In genomic region chr10:3172446-3173172, GRCh38 we compare ENCODE assay signal across 1 cellular context.
TF ChIP-seq lines count a peak whose summit lies in the region.

A gene with protein sequence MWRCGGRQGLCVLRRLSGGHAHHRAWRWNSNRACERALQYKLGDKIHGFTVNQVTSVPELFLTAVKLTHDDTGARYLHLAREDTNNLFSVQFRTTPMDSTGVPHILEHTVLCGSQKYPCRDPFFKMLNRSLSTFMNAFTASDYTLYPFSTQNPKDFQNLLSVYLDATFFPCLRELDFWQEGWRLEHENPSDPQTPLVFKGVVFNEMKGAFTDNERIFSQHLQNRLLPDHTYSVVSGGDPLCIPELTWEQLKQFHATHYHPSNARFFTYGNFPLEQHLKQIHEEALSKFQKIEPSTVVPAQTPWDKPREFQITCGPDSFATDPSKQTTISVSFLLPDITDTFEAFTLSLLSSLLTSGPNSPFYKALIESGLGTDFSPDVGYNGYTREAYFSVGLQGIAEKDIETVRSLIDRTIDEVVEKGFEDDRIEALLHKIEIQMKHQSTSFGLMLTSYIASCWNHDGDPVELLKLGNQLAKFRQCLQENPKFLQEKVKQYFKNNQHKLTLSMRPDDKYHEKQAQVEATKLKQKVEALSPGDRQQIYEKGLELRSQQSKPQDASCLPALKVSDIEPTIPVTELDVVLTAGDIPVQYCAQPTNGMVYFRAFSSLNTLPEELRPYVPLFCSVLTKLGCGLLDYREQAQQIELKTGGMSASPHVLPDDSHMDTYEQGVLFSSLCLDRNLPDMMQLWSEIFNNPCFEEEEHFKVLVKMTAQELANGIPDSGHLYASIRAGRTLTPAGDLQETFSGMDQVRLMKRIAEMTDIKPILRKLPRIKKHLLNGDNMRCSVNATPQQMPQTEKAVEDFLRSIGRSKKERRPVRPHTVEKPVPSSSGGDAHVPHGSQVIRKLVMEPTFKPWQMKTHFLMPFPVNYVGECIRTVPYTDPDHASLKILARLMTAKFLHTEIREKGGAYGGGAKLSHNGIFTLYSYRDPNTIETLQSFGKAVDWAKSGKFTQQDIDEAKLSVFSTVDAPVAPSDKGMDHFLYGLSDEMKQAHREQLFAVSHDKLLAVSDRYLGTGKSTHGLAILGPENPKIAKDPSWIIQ (minus strand): TSS chr10:3172782. CDS start chr10:3172772, 10 bp downstream.

TF ChIP-seq in GM12878, 131 proteins besides CTCF, POLR2A, EP300 and RAD21 (continued from another document and continues in another):
- TF ChIP-seq IKZF2 (IDR thresholded peaks at IDR 0.05) (no peak), BCL3 (IDR thresholded peaks at IDR 0.05; ENCODE audit: borderline replicate concordance, insufficient read depth, low read depth, low read length, poor library complexity, severe bottlenecking) (no peak), STAT1 (conservative IDR thresholded peaks at IDR 0.05) (no peak), MXI1 (IDR thresholded peaks at IDR 0.05; ENCODE audit: low read depth, low read length) (no peak), GATAD2B (conservative IDR thresholded peaks at IDR 0.05; ENCODE audit: low read depth) (peak; percentile 76), NR2C2 (IDR thresholded peaks at IDR 0.05; ENCODE audit: borderline replicate concordance, control insufficient read depth, insufficient read length, low read depth) (no peak), NBN (IDR thresholded peaks at IDR 0.05) (no peak), HDGF (IDR thresholded peaks at IDR 0.05) (peak; percentile 100; the same call in 1 of the 2 replicates), CHD1 (IDR thresholded peaks at IDR 0.05; ENCODE audit: low read depth, low read length) (no peak), IKZF1 (conservative IDR thresholded peaks at IDR 0.05) (peak; percentile 75), MEF2A (IDR thresholded peaks at IDR 0.05; ENCODE audit: insufficient read depth, low read depth, low read length) (no peak), ZNF384 (IDR thresholded peaks at IDR 0.05; ENCODE audit: borderline replicate concordance, low read depth, low read length) (no peak), DPF2 (IDR thresholded peaks at IDR 0.05) (peak; percentile 64), BACH1 (IDR thresholded peaks at IDR 0.05; ENCODE audit: borderline replicate concordance) (peak; percentile 67; the same call in 1 of the 2 replicates), ASH2L (IDR thresholded peaks at IDR 0.05; ENCODE audit: borderline replicate concordance, low read depth) (no peak), STAT3 (IDR thresholded peaks at IDR 0.05; ENCODE audit: low read depth, low read length) (no peak), PAX5 (IDR thresholded peaks at IDR 0.05; ENCODE audit: borderline replicate concordance, low read depth, low read length) (0 out of 2 replicates have a peak, but pooled peaks have one; percentile 40), NKRF (conservative IDR thresholded peaks at IDR 0.05) (peak; percentile 65), CHD4 (IDR thresholded peaks at IDR 0.05) (no peak), WRNIP1 (IDR thresholded peaks at IDR 0.05; ENCODE audit: borderline replicate concordance, low read depth, low read length) (no peak), SMAD5 (IDR thresholded peaks at IDR 0.05; ENCODE audit: low read depth) (peak; percentile 87; the same call in 1 of the 2 replicates), KDM1A (IDR thresholded peaks at IDR 0.05; ENCODE audit: borderline replicate concordance) (no peak), ZSCAN29 (IDR thresholded peaks at IDR 0.05) (no peak), SREBF2 (IDR thresholded peaks at IDR 0.05; ENCODE audit: low read length) (no peak), BRCA1 (IDR thresholded peaks at IDR 0.05; ENCODE audit: low read depth, low read length) (no peak), NR2F1 (conservative IDR thresholded peaks at IDR 0.05) (peak; percentile 79), BMI1 (IDR thresholded peaks at IDR 0.05; ENCODE audit: borderline replicate concordance) (no peak), SIX5 (IDR thresholded peaks at IDR 0.05; ENCODE audit: low read depth, low read length, severe bottlenecking) (no peak), NRF1 (conservative IDR thresholded peaks at IDR 0.05; ENCODE audit: low read depth, low read length) (peak; percentile 65), ZBTB4 (CRISPR knock-in tag; IDR thresholded peaks at IDR 0.05) (no peak), NFIC (IDR thresholded peaks at IDR 0.05; ENCODE audit: low read depth, low read length) (no peak), SP1 (IDR thresholded peaks at IDR 0.05; ENCODE audit: low read depth, low read length) (peak; percentile 85), ZBTB33 (IDR thresholded peaks at IDR 0.05) (no peak), ZNF217 (IDR thresholded peaks at IDR 0.05) (no peak), SUZ12 (IDR thresholded peaks at IDR 0.05; ENCODE audit: unreplicated experiment) (no peak), ZBED1 (IDR thresholded peaks at IDR 0.05; ENCODE audit: borderline replicate concordance) (no peak)
- TF ChIP-seq, protein P1, sequence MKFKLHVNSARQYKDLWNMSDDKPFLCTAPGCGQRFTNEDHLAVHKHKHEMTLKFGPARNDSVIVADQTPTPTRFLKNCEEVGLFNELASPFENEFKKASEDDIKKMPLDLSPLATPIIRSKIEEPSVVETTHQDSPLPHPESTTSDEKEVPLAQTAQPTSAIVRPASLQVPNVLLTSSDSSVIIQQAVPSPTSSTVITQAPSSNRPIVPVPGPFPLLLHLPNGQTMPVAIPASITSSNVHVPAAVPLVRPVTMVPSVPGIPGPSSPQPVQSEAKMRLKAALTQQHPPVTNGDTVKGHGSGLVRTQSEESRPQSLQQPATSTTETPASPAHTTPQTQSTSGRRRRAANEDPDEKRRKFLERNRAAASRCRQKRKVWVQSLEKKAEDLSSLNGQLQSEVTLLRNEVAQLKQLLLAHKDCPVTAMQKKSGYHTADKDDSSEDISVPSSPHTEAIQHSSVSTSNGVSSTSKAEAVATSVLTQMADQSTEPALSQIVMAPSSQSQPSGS (IDR thresholded peaks at IDR 0.05; ENCODE audit: low read length), result no peak
- TF ChIP-seq, protein P2, sequence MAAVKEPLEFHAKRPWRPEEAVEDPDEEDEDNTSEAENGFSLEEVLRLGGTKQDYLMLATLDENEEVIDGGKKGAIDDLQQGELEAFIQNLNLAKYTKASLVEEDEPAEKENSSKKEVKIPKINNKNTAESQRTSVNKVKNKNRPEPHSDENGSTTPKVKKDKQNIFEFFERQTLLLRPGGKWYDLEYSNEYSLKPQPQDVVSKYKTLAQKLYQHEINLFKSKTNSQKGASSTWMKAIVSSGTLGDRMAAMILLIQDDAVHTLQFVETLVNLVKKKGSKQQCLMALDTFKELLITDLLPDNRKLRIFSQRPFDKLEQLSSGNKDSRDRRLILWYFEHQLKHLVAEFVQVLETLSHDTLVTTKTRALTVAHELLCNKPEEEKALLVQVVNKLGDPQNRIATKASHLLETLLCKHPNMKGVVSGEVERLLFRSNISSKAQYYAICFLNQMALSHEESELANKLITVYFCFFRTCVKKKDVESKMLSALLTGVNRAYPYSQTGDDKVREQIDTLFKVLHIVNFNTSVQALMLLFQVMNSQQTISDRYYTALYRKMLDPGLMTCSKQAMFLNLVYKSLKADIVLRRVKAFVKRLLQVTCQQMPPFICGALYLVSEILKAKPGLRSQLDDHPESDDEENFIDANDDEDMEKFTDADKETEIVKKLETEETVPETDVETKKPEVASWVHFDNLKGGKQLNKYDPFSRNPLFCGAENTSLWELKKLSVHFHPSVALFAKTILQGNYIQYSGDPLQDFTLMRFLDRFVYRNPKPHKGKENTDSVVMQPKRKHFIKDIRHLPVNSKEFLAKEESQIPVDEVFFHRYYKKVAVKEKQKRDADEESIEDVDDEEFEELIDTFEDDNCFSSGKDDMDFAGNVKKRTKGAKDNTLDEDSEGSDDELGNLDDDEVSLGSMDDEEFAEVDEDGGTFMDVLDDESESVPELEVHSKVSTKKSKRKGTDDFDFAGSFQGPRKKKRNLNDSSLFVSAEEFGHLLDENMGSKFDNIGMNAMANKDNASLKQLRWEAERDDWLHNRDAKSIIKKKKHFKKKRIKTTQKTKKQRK (IDR thresholded peaks at IDR 0.05; ENCODE audit: low read depth, low read length), result no peak
- TF ChIP-seq, protein P3, sequence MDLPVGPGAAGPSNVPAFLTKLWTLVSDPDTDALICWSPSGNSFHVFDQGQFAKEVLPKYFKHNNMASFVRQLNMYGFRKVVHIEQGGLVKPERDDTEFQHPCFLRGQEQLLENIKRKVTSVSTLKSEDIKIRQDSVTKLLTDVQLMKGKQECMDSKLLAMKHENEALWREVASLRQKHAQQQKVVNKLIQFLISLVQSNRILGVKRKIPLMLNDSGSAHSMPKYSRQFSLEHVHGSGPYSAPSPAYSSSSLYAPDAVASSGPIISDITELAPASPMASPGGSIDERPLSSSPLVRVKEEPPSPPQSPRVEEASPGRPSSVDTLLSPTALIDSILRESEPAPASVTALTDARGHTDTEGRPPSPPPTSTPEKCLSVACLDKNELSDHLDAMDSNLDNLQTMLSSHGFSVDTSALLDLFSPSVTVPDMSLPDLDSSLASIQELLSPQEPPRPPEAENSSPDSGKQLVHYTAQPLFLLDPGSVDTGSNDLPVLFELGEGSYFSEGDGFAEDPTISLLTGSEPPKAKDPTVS (IDR thresholded peaks at IDR 0.05; ENCODE audit: low read depth, low read length), result no peak
- TF ChIP-seq, protein P4, sequence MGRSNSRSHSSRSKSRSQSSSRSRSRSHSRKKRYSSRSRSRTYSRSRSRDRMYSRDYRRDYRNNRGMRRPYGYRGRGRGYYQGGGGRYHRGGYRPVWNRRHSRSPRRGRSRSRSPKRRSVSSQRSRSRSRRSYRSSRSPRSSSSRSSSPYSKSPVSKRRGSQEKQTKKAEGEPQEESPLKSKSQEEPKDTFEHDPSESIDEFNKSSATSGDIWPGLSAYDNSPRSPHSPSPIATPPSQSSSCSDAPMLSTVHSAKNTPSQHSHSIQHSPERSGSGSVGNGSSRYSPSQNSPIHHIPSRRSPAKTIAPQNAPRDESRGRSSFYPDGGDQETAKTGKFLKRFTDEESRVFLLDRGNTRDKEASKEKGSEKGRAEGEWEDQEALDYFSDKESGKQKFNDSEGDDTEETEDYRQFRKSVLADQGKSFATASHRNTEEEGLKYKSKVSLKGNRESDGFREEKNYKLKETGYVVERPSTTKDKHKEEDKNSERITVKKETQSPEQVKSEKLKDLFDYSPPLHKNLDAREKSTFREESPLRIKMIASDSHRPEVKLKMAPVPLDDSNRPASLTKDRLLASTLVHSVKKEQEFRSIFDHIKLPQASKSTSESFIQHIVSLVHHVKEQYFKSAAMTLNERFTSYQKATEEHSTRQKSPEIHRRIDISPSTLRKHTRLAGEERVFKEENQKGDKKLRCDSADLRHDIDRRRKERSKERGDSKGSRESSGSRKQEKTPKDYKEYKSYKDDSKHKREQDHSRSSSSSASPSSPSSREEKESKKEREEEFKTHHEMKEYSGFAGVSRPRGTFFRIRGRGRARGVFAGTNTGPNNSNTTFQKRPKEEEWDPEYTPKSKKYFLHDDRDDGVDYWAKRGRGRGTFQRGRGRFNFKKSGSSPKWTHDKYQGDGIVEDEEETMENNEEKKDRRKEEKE (IDR thresholded peaks at IDR 0.05), result no peak
